Comparison of ENCODE assay signal across 16 cellular contexts in the genomic region with DNA sequence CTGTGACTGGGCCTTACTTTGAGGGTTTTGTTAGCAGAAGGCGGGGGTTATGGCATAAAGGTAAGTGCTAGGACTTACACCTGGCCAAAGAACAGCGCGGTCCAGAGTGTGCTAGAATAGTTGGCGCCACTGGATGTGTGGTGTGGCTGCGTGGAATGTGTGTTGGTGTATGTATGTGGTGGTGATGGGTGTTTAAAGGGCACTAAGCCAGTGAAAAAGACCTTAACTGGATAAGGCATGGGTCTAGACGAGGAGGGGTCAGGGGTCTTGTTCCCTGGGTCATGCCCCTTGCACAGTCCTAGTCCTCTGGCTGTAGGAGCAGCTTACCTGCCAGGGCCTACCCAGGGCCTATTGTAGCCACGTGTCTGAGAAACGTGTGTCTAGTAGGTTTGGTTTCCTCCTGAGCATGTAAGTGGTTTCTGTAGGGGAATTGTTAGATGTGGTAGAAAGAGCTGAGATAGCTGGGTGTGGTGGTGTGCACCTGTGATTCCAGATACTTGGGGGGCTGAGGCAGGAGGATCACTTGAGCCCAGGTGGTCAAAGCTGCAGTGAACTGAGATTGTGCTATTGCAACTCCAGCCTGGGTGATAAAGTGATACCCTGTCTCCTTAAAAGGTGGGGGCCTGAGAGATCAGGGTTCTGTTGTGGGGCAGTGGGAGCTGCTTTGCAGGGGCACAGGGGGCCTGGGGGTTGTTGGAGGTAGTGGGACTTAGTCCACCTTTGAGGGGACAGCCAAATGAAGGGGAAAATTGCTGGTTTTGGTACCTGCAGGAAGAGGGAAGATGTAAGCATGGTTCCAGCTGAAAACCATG. TPM values are rescaled to one million over a fixed set of nuclear protein-coding genes. Genes with fewer than 3 reads are reported as not detected.
DNase-seq lines count a peak whose midpoint lies in the region; ATAC-seq and TF ChIP-seq lines count a peak whose summit lies in the region.
"Had no signal": no experiment of that assay in that cellular context is flagged by ENCODE, and none has a peak within 500 bp of the region (broad histone marks: within the 10 kb centered on the region; RNA-seq: fewer than 3 reads in every experiment).

No MANE protein-coding gene starts in this region.

- no peak overlapping the region for H2AFZ ChIP-seq in KMS-11 (ENCODE audit: low read depth)

- H3K9me3 ChIP-seq in aorta (ENCODE audit: control insufficient read depth, low read length) (no peaks in the 10 kb centered on the region), WERI-Rb-1 (ENCODE audit: severe bottlenecking) (peaks cover 3% of the 10 kb centered on the region)
- H3K9me3 ChIP-seq: prostate gland, SJSA1, vagina had no signal

- H3K4me1 Mint-ChIP-seq in activated naive CD8-positive, alpha-beta T cell treated with anti-CD3 and anti-CD28 coated beads for 36 hours = peaks cover 19% of the 10 kb centered on the region
- peaks cover 17% of the 10 kb centered on the region for H3K4me1 Mint-ChIP-seq in stimulated activated effector memory CD8-positive, alpha-beta T cell treated with anti-CD3 and anti-CD28 coated beads, Interleukin-12 subunit alpha, Interleukin-12 subunit beta, amount 100 ng/mL, for 72 hours

- H3K4me2 ChIP-seq in KMS-11 = peak overlapping the region; percentile 38; the same call in 1 of the 2 replicates

- H3K36me3 ChIP-seq in KMS-11 (ENCODE audit: insufficient read depth) = no peaks in the 10 kb centered on the region; the same call in 1 of the 2 replicates
- H3K36me3 ChIP-seq in aorta (ENCODE audit: control insufficient read depth in 1 of 2, insufficient read depth in 2 of 2, low read length in 1 of 2) = peaks cover 1 to 4% of the 10 kb centered on the region in 2 donors
- H3K36me3 ChIP-seq in WERI-Rb-1 = peaks cover 20% of the 10 kb centered on the region

- WGBS in aorta, 2 donors = 86% methylated on average over 8 of the region's 8 CpGs

- H3K4me1 ChIP-seq in KMS-11 (ENCODE audit: low read depth, poor library complexity, severe bottlenecking) = peaks cover 71% of the 10 kb centered on the region
- H3K4me1 ChIP-seq in aorta (ENCODE audit: control insufficient read depth in 1 of 2, insufficient read depth in 2 of 2, low read length in 2 of 2) = no peaks in the 10 kb centered on the region
- H3K4me1 ChIP-seq: prostate gland, vagina had no signal

- H3K9ac ChIP-seq in KMS-11 = no peak overlapping the region; the same call in 1 of the 2 replicates

- H4K20me1 ChIP-seq in KMS-11 (ENCODE audit: insufficient read depth) = no peaks in the 10 kb centered on the region

- peak; percentile 58 for DNase-seq in activated CD8-positive, alpha-beta memory T cell treated with anti-CD3 and anti-CD28 coated beads for 24 hours
- DNase-seq in activated CD8-positive, alpha-beta memory T cell treated with anti-CD3 and anti-CD28 coated beads, Interleukin-2, amount 50 U/mL, for 4 hours = no peak
- DNase-seq in activated naive CD8-positive, alpha-beta T cell treated with anti-CD3 and anti-CD28 coated beads for 36 hours = no peak
- DNase-seq in stimulated activated effector memory CD8-positive, alpha-beta T cell treated with anti-CD3 and anti-CD28 coated beads, Interleukin-12 subunit alpha, Interleukin-12 subunit beta, amount 100 ng/mL, for 72 hours (ENCODE audit: low spot score in 2 of 2) = no peak
- DNase-seq in aorta = no peak
- no peak for DNase-seq in WERI-Rb-1
- DNase-seq: DMS79 treated with DMSO at 0.1 percent for 48 hours, HCEC 1CT, islet precursor cell, NCI-H146 had no signal

- peaks cover 31% of the 10 kb centered on the region for H3K36me3 Mint-ChIP-seq in activated naive CD8-positive, alpha-beta T cell treated with anti-CD3 and anti-CD28 coated beads for 36 hours
- peaks cover 44% of the 10 kb centered on the region for H3K36me3 Mint-ChIP-seq in stimulated activated effector memory CD8-positive, alpha-beta T cell treated with anti-CD3 and anti-CD28 coated beads, Interleukin-12 subunit alpha, Interleukin-12 subunit beta, amount 100 ng/mL, for 72 hours

- H3K27ac ChIP-seq in KMS-11 = peak overlapping the region; percentile 56; the same call in 1 of the 2 replicates
- H3K27ac ChIP-seq in aorta (ENCODE audit: low read depth in 1 of 2, low read length in 2 of 2) = no peak overlapping the region
- no peak overlapping the region; the same call in 1 of the 2 replicates for H3K27ac ChIP-seq in WERI-Rb-1
- H3K27ac ChIP-seq: cardiac muscle cell, prostate gland, SJSA1, vagina had no signal

- no peak for TF ChIP-seq CTCF in KMS-11 (conservative IDR thresholded peaks at IDR 0.05; ENCODE audit: low read depth, low read length)
- no peak for TF ChIP-seq CTCF in WERI-Rb-1 (IDR thresholded peaks at IDR 0.05; ENCODE audit: low read depth, low read length)

- no peaks in the 10 kb centered on the region for H3K79me2 ChIP-seq in KMS-11 (ENCODE audit: insufficient read depth, low read depth)

- H3K4me3 ChIP-seq in KMS-11 (IDR thresholded peaks at IDR 0.05; ENCODE audit: insufficient read depth, low read depth, low read length) = no peak overlapping the region
- no peak overlapping the region for H3K4me3 ChIP-seq in aorta (ENCODE audit: low read length in 2 of 2)
- no peak overlapping the region for H3K4me3 ChIP-seq in WERI-Rb-1 (ENCODE audit: low read depth, low read length)
- H3K4me3 ChIP-seq: cardiac muscle cell, prostate gland, SJSA1, vagina had no signal

- H3K27me3 Mint-ChIP-seq in activated naive CD8-positive, alpha-beta T cell treated with anti-CD3 and anti-CD28 coated beads for 36 hours = no peaks in the 10 kb centered on the region

- peak overlapping the region; percentile 54 for H3K27ac Mint-ChIP-seq in activated naive CD8-positive, alpha-beta T cell treated with anti-CD3 and anti-CD28 coated beads for 36 hours
- no peak overlapping the region for H3K27ac Mint-ChIP-seq in stimulated activated effector memory CD8-positive, alpha-beta T cell treated with anti-CD3 and anti-CD28 coated beads, Interleukin-12 subunit alpha, Interleukin-12 subunit beta, amount 100 ng/mL, for 72 hours

- intact Hi-C loops in aorta (cut with DNase I) = no loop called here

- H3K27me3 ChIP-seq in KMS-11 (ENCODE audit: insufficient read depth, low read depth) (no peaks in the 10 kb centered on the region), aorta (ENCODE audit: control insufficient read depth in 1 of 2, insufficient read depth in 2 of 2, low read length in 1 of 2) (no peaks in the 10 kb centered on the region), WERI-Rb-1 (ENCODE audit: insufficient read depth, low read depth, severe bottlenecking) (no peaks in the 10 kb centered on the region)
- H3K27me3 ChIP-seq: cardiac muscle cell, vagina had no signal

- ATAC-seq in stimulated activated effector memory CD8-positive, alpha-beta T cell treated with anti-CD3 and anti-CD28 coated beads, Interleukin-12 subunit alpha, Interleukin-12 subunit beta, amount 100 ng/mL, for 72 hours = peak; percentile 25
- ATAC-seq in HG02884 (IDR thresholded peaks at IDR 0.05; ENCODE audit: unreplicated experiment) (no peak), aorta (ENCODE audit: low FRiP score) (no peak)

- no peaks in the 10 kb centered on the region for H3K9me3 Mint-ChIP-seq in activated naive CD8-positive, alpha-beta T cell treated with anti-CD3 and anti-CD28 coated beads for 36 hours
- no peaks in the 10 kb centered on the region for H3K9me3 Mint-ChIP-seq in stimulated activated effector memory CD8-positive, alpha-beta T cell treated with anti-CD3 and anti-CD28 coated beads, Interleukin-12 subunit alpha, Interleukin-12 subunit beta, amount 100 ng/mL, for 72 hours

- no peak overlapping the region for H3K4me3 Mint-ChIP-seq in activated naive CD8-positive, alpha-beta T cell treated with anti-CD3 and anti-CD28 coated beads for 36 hours
- H3K4me3 Mint-ChIP-seq in stimulated activated effector memory CD8-positive, alpha-beta T cell treated with anti-CD3 and anti-CD28 coated beads, Interleukin-12 subunit alpha, Interleukin-12 subunit beta, amount 100 ng/mL, for 72 hours = no peak overlapping the region

RNA-seq across cellular contexts. Expression of gene HSPA4, which starts 55.2 kb away (rescaled TPM):
- 100 to 1,000 TPM; 296 to 302 TPM for total RNA-seq in activated naive CD8-positive, alpha-beta T cell treated with anti-CD3 and anti-CD28 coated beads for 36 hours
- 100 to 1,000 TPM in 1 of 2 donors, 10 to 100 TPM in 1; 56.1 to 135 TPM for total RNA-seq in aorta
- polyA plus RNA-seq in aorta = 10 to 100 TPM; 51.3 to 54.0 TPM
